In the genomic region with DNA sequence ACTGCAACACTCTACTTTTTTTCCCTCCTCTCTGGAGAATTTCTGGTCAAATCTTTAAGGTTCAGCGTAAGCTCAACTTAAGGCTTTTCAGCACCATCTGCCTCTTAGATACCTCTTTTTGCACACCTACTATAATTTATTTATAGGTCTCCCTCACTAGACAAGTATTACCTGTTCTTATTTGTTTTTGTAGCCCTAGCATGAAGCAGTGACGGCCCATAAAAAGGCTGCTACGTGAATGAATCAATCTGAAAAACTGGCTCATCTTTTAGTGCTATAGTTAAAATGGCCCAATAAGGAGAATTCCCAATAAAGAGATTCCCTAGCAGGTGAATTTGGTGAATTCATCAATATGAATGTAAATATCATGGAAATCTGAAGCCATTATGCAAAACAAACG, we compare ENCODE assay signal across 1 cellular context.
TF ChIP-seq lines count a peak whose summit lies in the region.

No MANE protein-coding gene starts in this region.

TF ChIP-seq in HepG2, 621 proteins besides CTCF, POLR2A, EP300 and RAD21:
- TF ChIP-seq ZFP62 (CRISPR knock-in tag; IDR thresholded peaks at IDR 0.05), result no peak
- TF ChIP-seq RBFOX2 (IDR thresholded peaks at IDR 0.05; ENCODE audit: low read depth, low read length), result 0 out of 2 replicates have a peak, but pooled peaks have one; percentile 3
- 0 out of 2 replicates have a peak, but pooled peaks have one; percentile 31 for TF ChIP-seq ZNF816 (CRISPR knock-in tag; IDR thresholded peaks at IDR 0.05; ENCODE audit: borderline replicate concordance)
- no peak for TF ChIP-seq CBX2 (IDR thresholded peaks at IDR 0.05; ENCODE audit: low read depth, low read length)
- no peak for TF ChIP-seq CBX2 (CRISPR knock-in tag; IDR thresholded peaks at IDR 0.05; ENCODE audit: low read depth)
TF ChIP-seq in HepG2: peak in this region for 2.
